In genomic region chr9:114364123-114364522, GRCh38 we compare ENCODE assay signal across 10 cellular contexts. TPM values are rescaled to one million over a fixed set of nuclear protein-coding genes. Genes with fewer than 3 reads are reported as not detected.
DNase-seq lines count a peak whose midpoint lies in the region; ATAC-seq and TF ChIP-seq lines count a peak whose summit lies in the region.
"Had no signal": no experiment of that assay in that cellular context is flagged by ENCODE, and none has a peak within 500 bp of the region (broad histone marks: within the 10 kb centered on the region; RNA-seq: fewer than 3 reads in every experiment).

No MANE protein-coding gene starts in this region.

- peaks cover 0 to 4% (median 0%) of the 10 kb centered on the region in 3 donors for H3K9me3 Mint-ChIP-seq in IgD-negative memory B cell
- no peaks in the 10 kb centered on the region for H3K9me3 Mint-ChIP-seq in activated T-helper 17 cell treated with anti-CD3 and anti-CD28 coated beads, Interleukin-2, amount 50 U/mL, for 72 hours

- H3K4me3 ChIP-seq in AG09309 (ENCODE audit: control insufficient read depth, low read depth, low read length) (no peak overlapping the region), prostate gland (no peak overlapping the region)

- H3K36me3 Mint-ChIP-seq in IgD-negative memory B cell: peaks cover 15% of the 10 kb centered on the region
- peaks cover 100% of the 10 kb centered on the region for H3K36me3 Mint-ChIP-seq in activated T-helper 17 cell treated with anti-CD3 and anti-CD28 coated beads, Interleukin-2, amount 50 U/mL, for 72 hours (ENCODE audit: low read depth)

- no peaks in the 10 kb centered on the region for H3K27me3 ChIP-seq in prostate gland (replicated peaks; ENCODE audit: insufficient read depth)

- peak; percentile 45 for ATAC-seq in activated T-helper 17 cell treated with anti-CD3 and anti-CD28 coated beads, Interleukin-2, amount 50 U/mL, for 72 hours (replicated peaks)
- ATAC-seq in left lobe of liver (peak; percentile 70), HG03520 (IDR thresholded peaks at IDR 0.05; ENCODE audit: unreplicated experiment) (no peak), HG03342 (IDR thresholded peaks at IDR 0.05; ENCODE audit: unreplicated experiment) (no peak)

- H3K4me1 ChIP-seq in prostate gland (replicated peaks): no peaks in the 10 kb centered on the region

- no peaks in the 10 kb centered on the region for H3K9me3 ChIP-seq in prostate gland

- peak overlapping the region; percentile 76 to 97 (median 89) for H3K27ac Mint-ChIP-seq in IgD-negative memory B cell
- peak overlapping the region; percentile 98 for H3K27ac Mint-ChIP-seq in activated T-helper 17 cell treated with anti-CD3 and anti-CD28 coated beads, Interleukin-2, amount 50 U/mL, for 72 hours

- TF ChIP-seq POLR2A in prostate gland (IDR thresholded peaks at IDR 0.05): no peak

- H3K27me3 Mint-ChIP-seq in IgD-negative memory B cell: no peaks in the 10 kb centered on the region
- H3K27me3 Mint-ChIP-seq in activated T-helper 17 cell treated with anti-CD3 and anti-CD28 coated beads, Interleukin-2, amount 50 U/mL, for 72 hours: no peaks in the 10 kb centered on the region

- H3K27ac ChIP-seq in prostate gland: peak overlapping the region in 1 of 2 donors; percentile 32

- no peak for TF ChIP-seq CTCF in AG09309 (IDR thresholded peaks at IDR 0.05; ENCODE audit: control insufficient read depth, insufficient read depth, low read depth, low read length, missing control alignments)
- no peak for TF ChIP-seq CTCF in prostate gland (IDR thresholded peaks at IDR 0.05)

- peaks cover 36 to 62% (median 51%) of the 10 kb centered on the region in 3 donors for H3K4me1 Mint-ChIP-seq in IgD-negative memory B cell
- peaks cover 55% of the 10 kb centered on the region for H3K4me1 Mint-ChIP-seq in activated T-helper 17 cell treated with anti-CD3 and anti-CD28 coated beads, Interleukin-2, amount 50 U/mL, for 72 hours

- 21% methylated on average over 1 of the region's 1 CpG for WGBS in prostate gland

- intact Hi-C loops in prostate gland (cut with DNase I): no loop called here

- H3K36me3 ChIP-seq in prostate gland: peaks cover 0 to 17% of the 10 kb centered on the region in 2 donors

- H3K4me3 Mint-ChIP-seq in IgD-negative memory B cell: peak overlapping the region in 3 of 4 donors; percentile 31 to 91 (median 87)
- H3K4me3 Mint-ChIP-seq in activated T-helper 17 cell treated with anti-CD3 and anti-CD28 coated beads, Interleukin-2, amount 50 U/mL, for 72 hours: peak overlapping the region; percentile 77

- DNase-seq in AG09309 (ENCODE audit: low read depth): peak; percentile 87
- DNase-seq in left lobe of liver (ENCODE audit: low spot score): no peak
- no peak for DNase-seq in prostate gland (ENCODE audit: low spot score)
- DNase-seq in DMS 273 (lab: John Stamatoyannopoulos, UW; ENCODE audit: unreplicated experiment): no peak

RNA-seq across cellular contexts. Expression of gene AKNA, which starts 23.7 kb away (rescaled TPM):
- 25.4 TPM for polyA plus RNA-seq in IgD-negative memory B cell
- 100 to 1,000 TPM; 169 to 184 TPM for total RNA-seq in activated T-helper 17 cell treated with anti-CD3 and anti-CD28 coated beads, Interleukin-2, amount 50 U/mL, for 72 hours
- total RNA-seq in left lobe of liver: 7.3 TPM
- 10 to 100 TPM; 20.5 to 30.1 TPM for total RNA-seq in prostate gland

RNA-seq across cellular contexts. Expression of gene ORM2, which starts 34.5 kb away (rescaled TPM):
- not detected for polyA plus RNA-seq in IgD-negative memory B cell
- not detected for total RNA-seq in activated T-helper 17 cell treated with anti-CD3 and anti-CD28 coated beads, Interleukin-2, amount 50 U/mL, for 72 hours
- total RNA-seq in left lobe of liver (4,103 TPM), prostate gland (1 to 10 TPM in 1 of 2 donors, under 1 TPM in 1; 0.91 to 1.9 TPM)
- total RNA-seq: glomerular endothelial cell; T-helper 2 cell treated with Interferon-gamma antibody and Interleukin-4, amounts not matched to agents 100 ng/mL and 5 ng/mL, for 36 hours had no signal

RNA-seq across cellular contexts. Expression of gene ORM1, which starts 41.2 kb away (rescaled TPM):
- not detected for polyA plus RNA-seq in IgD-negative memory B cell
- total RNA-seq in activated T-helper 17 cell treated with anti-CD3 and anti-CD28 coated beads, Interleukin-2, amount 50 U/mL, for 72 hours: not detected
- total RNA-seq in left lobe of liver (19,737 TPM), prostate gland (not detected)
- total RNA-seq: glomerular endothelial cell; T-helper 2 cell treated with Interferon-gamma antibody and Interleukin-4, amounts not matched to agents 100 ng/mL and 5 ng/mL, for 36 hours had no signal

Comparison
In these comparisons a context has a peak if more than half of its experiments do, and no peak if none do; other contexts are left out.
1. ATAC-seq: peak in activated T-helper 17 cell treated with anti-CD3 and anti-CD28 coated beads, Interleukin-2, amount 50 U/mL, for 72 hours (single experiment) and left lobe of liver (single experiment); none in HG03520 (single experiment) and HG03342 (single experiment).
2. RNA of gene AKNA, which starts 23.7 kb away (total RNA-seq): 169 to 184 TPM in activated T-helper 17 cell treated with anti-CD3 and anti-CD28 coated beads, Interleukin-2, amount 50 U/mL, for 72 hours; 20.5 to 30.1 TPM in prostate gland and 7.3 TPM in left lobe of liver (single experiment); every median in the first group is over 4 times any median in the second.
3. RNA of gene ORM2, which starts 34.5 kb away (total RNA-seq): 4,103 TPM in left lobe of liver (single experiment); 0.91 to 1.9 TPM in prostate gland and not detected in activated T-helper 17 cell treated with anti-CD3 and anti-CD28 coated beads, Interleukin-2, amount 50 U/mL, for 72 hours; every median in the first group is over 1,000 times any median in the second.
4. RNA of gene ORM1, which starts 41.2 kb away (total RNA-seq): 19,737 TPM in left lobe of liver (single experiment); not detected in activated T-helper 17 cell treated with anti-CD3 and anti-CD28 coated beads, Interleukin-2, amount 50 U/mL, for 72 hours and not detected in prostate gland; every median in the first group is over 1,000 times any median in the second.